26 cellular contexts compared by ENCODE assay signal in the genomic region with DNA sequence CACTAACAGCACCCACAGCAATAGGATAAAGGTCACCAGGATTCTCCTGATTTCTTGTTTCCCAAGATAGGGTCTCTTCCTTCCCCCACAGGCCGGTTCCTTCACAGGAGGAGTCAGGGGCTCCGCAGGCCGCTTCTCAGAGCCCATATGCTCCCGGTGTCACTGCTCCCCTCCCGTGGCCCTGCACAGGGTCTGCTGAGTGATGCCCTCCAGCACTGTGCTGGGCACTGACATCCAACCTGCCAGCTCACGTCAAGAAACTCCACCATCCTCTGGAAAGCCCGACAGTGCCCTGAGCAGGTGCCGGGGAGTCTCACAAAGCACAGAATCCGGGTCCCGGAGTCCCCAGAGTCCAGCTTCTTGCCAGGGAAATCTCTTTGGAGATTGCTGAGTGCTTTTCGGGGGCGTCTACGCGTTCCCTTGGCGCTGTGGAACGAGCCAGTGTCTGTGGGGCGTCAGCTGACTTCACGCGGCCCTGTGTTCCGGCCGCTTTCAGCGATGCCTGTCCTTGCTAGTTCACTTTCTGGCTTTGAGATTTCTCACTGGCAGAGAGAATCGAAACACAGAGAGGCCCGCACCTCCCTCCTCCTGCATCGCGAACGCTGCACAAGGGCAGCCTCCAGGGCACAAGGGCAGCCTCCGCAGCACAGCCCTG.
DNase-seq lines count a peak whose midpoint lies in the region; ATAC-seq and TF ChIP-seq lines count a peak whose summit lies in the region.
"Had no signal": no experiment of that assay in that cellular context is flagged by ENCODE, and none has a peak within 500 bp of the region (broad histone marks: within the 10 kb centered on the region; RNA-seq: fewer than 3 reads in every experiment).

No MANE protein-coding gene starts in this region.

- H3K9me3 ChIP-seq in NT2/D1 (ENCODE audit: insufficient read depth, low read length) (no peaks in the 10 kb centered on the region), psoas muscle (no peaks in the 10 kb centered on the region)
- H3K9me3 ChIP-seq: Caco-2, MG63 had no signal

- DNase-seq in activated CD4-positive, alpha-beta memory T cell treated with anti-CD3 and anti-CD28 coated beads for 36 hours, result peak; percentile 3
- DNase-seq in activated CD4-positive, alpha-beta memory T cell treated with anti-CD3 and anti-CD28 coated beads, Interleukin-2, amount 10 ng/mL, durations not matched to agents 7 days and 5 days, result no peak
- no peak for DNase-seq in NT2/D1 (ENCODE audit: low read depth, low spot score)
- DNase-seq in glutamatergic neuron, result no peak
- no peak for DNase-seq in HPDE6-E6E7 (ENCODE audit: extremely low spot score)
- DNase-seq in psoas muscle, result no peak
- DNase-seq in CD1c-positive myeloid dendritic cell (ENCODE audit: extremely low spot score), result no peak
- DNase-seq: Caco-2; CD4-positive, alpha-beta memory T cell; DMS 273 treated with DMSO at 0.1 percent for 48 hours; DMS79 treated with DMSO at 0.1 percent for 48 hours; H7; MG63; NCI-H1048; NCI-H1417 treated with DMSO at 0.1 percent for 48 hours; NCI-H187 treated with DMSO at 0.1 percent for 48 hours; NCI-H2107; NCI-H2227 treated with DMSO at 0.1 percent for 48 hours; NCI-H510A; NCI-H748 treated with DMSO at 0.1 percent for 48 hours; OCI-M1 had no signal

- H3K27ac ChIP-seq in temporal lobe (ENCODE audit: low read depth, low read length) (peak overlapping the region; percentile 25), psoas muscle (no peak overlapping the region)

- 82 to 88% (median 84%) methylated on average over 28 of the region's 28 CpGs for WGBS in psoas muscle, 3 donors

- intact Hi-C loops in activated CD4-positive, alpha-beta memory T cell treated with anti-CD3 and anti-CD28 coated beads for 36 hours (cut with micrococcal nuclease), result no loop called here
- intact Hi-C loops in psoas muscle (cut with DNase I), result no loop called here

- H3K4me3 Mint-ChIP-seq in activated CD4-positive, alpha-beta memory T cell treated with anti-CD3 and anti-CD28 coated beads for 36 hours, result no peak overlapping the region
- no peak overlapping the region for H3K4me3 Mint-ChIP-seq in activated CD4-positive, alpha-beta memory T cell treated with anti-CD3 and anti-CD28 coated beads, Interleukin-2, amount 10 ng/mL, durations not matched to agents 7 days and 5 days
- H3K4me3 Mint-ChIP-seq in glutamatergic neuron (ENCODE audit: unreplicated experiment), result no peak overlapping the region
- H3K4me3 Mint-ChIP-seq: B cell; CD4-positive, alpha-beta memory T cell had no signal

- H3K4me3 ChIP-seq in NT2/D1 (ENCODE audit: insufficient read length, low read depth) (no peak overlapping the region), psoas muscle (no peak overlapping the region)
- H3K4me3 ChIP-seq: K562, MG63 had no signal

- no peaks in the 10 kb centered on the region for H3K4me1 Mint-ChIP-seq in activated CD4-positive, alpha-beta memory T cell treated with anti-CD3 and anti-CD28 coated beads for 36 hours (ENCODE audit: low read depth)
- H3K4me1 Mint-ChIP-seq in activated CD4-positive, alpha-beta memory T cell treated with anti-CD3 and anti-CD28 coated beads, Interleukin-2, amount 10 ng/mL, durations not matched to agents 7 days and 5 days, result no peaks in the 10 kb centered on the region
- peaks cover 11% of the 10 kb centered on the region for H3K4me1 Mint-ChIP-seq in glutamatergic neuron (ENCODE audit: low read depth, unreplicated experiment)
- H3K4me1 Mint-ChIP-seq: B cell; CD4-positive, alpha-beta memory T cell had no signal

- H3K36me3 Mint-ChIP-seq in activated CD4-positive, alpha-beta memory T cell treated with anti-CD3 and anti-CD28 coated beads for 36 hours, result no peaks in the 10 kb centered on the region
- no peaks in the 10 kb centered on the region for H3K36me3 Mint-ChIP-seq in activated CD4-positive, alpha-beta memory T cell treated with anti-CD3 and anti-CD28 coated beads, Interleukin-2, amount 10 ng/mL, durations not matched to agents 7 days and 5 days (ENCODE audit: low read depth)
- H3K36me3 Mint-ChIP-seq in glutamatergic neuron (ENCODE audit: unreplicated experiment), result peaks cover 5% of the 10 kb centered on the region
- H3K36me3 Mint-ChIP-seq: CD4-positive, alpha-beta memory T cell had no signal

- H3K27ac Mint-ChIP-seq in activated CD4-positive, alpha-beta memory T cell treated with anti-CD3 and anti-CD28 coated beads for 36 hours, result no peak overlapping the region
- H3K27ac Mint-ChIP-seq in activated CD4-positive, alpha-beta memory T cell treated with anti-CD3 and anti-CD28 coated beads, Interleukin-2, amount 10 ng/mL, durations not matched to agents 7 days and 5 days, result no peak overlapping the region
- peak overlapping the region; percentile 62 for H3K27ac Mint-ChIP-seq in glutamatergic neuron (ENCODE audit: unreplicated experiment)
- H3K27ac Mint-ChIP-seq: B cell; CD4-positive, alpha-beta memory T cell had no signal

- peak overlapping the region; percentile 42 for H3K9ac ChIP-seq in NT2/D1 (ENCODE audit: insufficient read length, low read depth)

- H3K27me3 ChIP-seq in NT2/D1 (ENCODE audit: insufficient read depth, insufficient read length) (no peaks in the 10 kb centered on the region), psoas muscle (ENCODE audit: insufficient read depth in 3 of 3, low read length in 2 of 3) (no peaks in the 10 kb centered on the region)
- H3K27me3 ChIP-seq: MG63 had no signal

- ATAC-seq in psoas muscle, result no peak
- ATAC-seq: HepG2, K562, Right ventricle myocardium inferior had no signal

- H3K36me3 ChIP-seq in NT2/D1 (ENCODE audit: insufficient read depth, insufficient read length, low read length) (no peaks in the 10 kb centered on the region), psoas muscle (ENCODE audit: insufficient read depth in 1 of 2, low read depth in 1 of 2) (no peaks in the 10 kb centered on the region)
- H3K36me3 ChIP-seq: MG63 had no signal

- TF ChIP-seq CTCF in glutamatergic neuron (IDR thresholded peaks at IDR 0.05; ENCODE audit: partially characterized antibody, unreplicated experiment), result no peak
- no peak for TF ChIP-seq CTCF in psoas muscle (IDR thresholded peaks at IDR 0.05)

- H3K27me3 Mint-ChIP-seq in activated CD4-positive, alpha-beta memory T cell treated with anti-CD3 and anti-CD28 coated beads for 36 hours, result no peaks in the 10 kb centered on the region
- H3K27me3 Mint-ChIP-seq in activated CD4-positive, alpha-beta memory T cell treated with anti-CD3 and anti-CD28 coated beads, Interleukin-2, amount 10 ng/mL, durations not matched to agents 7 days and 5 days, result no peaks in the 10 kb centered on the region
- H3K27me3 Mint-ChIP-seq in glutamatergic neuron (ENCODE audit: unreplicated experiment), result no peaks in the 10 kb centered on the region
- H3K27me3 Mint-ChIP-seq: B cell; CD4-positive, alpha-beta memory T cell had no signal

- CTCF ChIA-PET in activated CD4-positive, alpha-beta memory T cell treated with anti-CD3 and anti-CD28 coated beads for 36 hours (lab: Charles Lee), result no interaction called here
- CTCF ChIA-PET in activated CD4-positive, alpha-beta memory T cell treated with anti-CD3 and anti-CD28 coated beads, Interleukin-2, amount 10 ng/mL, durations not matched to agents 7 days and 5 days (lab: Charles Lee), result no interaction called here

- no peaks in the 10 kb centered on the region for H3K4me1 ChIP-seq in NT2/D1 (ENCODE audit: insufficient read depth, insufficient read length)
- no peaks in the 10 kb centered on the region for H3K4me1 ChIP-seq in psoas muscle
- H3K4me1 ChIP-seq: Caco-2 had no signal

- no peaks in the 10 kb centered on the region for H3K9me3 Mint-ChIP-seq in activated CD4-positive, alpha-beta memory T cell treated with anti-CD3 and anti-CD28 coated beads for 36 hours
- no peaks in the 10 kb centered on the region for H3K9me3 Mint-ChIP-seq in activated CD4-positive, alpha-beta memory T cell treated with anti-CD3 and anti-CD28 coated beads, Interleukin-2, amount 10 ng/mL, durations not matched to agents 7 days and 5 days
- peaks cover 19% of the 10 kb centered on the region for H3K9me3 Mint-ChIP-seq in glutamatergic neuron (ENCODE audit: unreplicated experiment)

- POLR2A ChIA-PET in activated CD4-positive, alpha-beta memory T cell treated with anti-CD3 and anti-CD28 coated beads for 36 hours (lab: Charles Lee), result no interaction called here
- POLR2A ChIA-PET in activated CD4-positive, alpha-beta memory T cell treated with anti-CD3 and anti-CD28 coated beads, Interleukin-2, amount 10 ng/mL, durations not matched to agents 7 days and 5 days (lab: Charles Lee), result no interaction called here
